In the genomic region with DNA sequence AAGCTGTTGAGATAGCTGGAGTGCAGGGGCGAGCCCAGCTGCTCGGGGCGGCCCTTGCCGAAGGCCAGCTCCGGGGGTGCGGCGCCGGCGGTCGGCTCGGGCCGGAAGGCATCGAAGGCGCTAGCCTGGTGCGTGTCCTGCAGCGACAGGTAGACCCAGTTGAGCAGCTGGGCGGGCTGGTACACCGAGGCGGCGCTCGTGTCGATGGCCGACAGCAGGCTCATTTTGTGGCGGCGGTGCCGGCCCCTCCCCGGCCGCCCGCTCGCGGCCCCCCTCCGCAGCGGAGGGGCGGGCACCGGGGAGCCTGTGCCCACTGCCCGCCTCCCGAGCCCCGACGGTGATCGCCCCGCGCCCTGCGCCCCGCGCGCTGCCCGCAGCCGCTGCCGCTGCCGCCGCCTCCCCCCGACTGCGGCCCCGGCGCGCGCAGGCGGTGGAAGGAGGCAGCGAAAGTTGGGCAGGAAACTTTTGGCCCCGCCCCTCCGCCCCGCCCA, we compare ENCODE assay signal across 8 cellular contexts. TPM values are rescaled to one million over a fixed set of nuclear protein-coding genes. Genes with fewer than 3 reads are reported as not detected.
DNase-seq lines count a peak whose midpoint lies in the region; ATAC-seq and TF ChIP-seq lines count a peak whose summit lies in the region.

A gene (minus strand): TSS at position 408 of the 491 bp plus-strand sequence. CDS start 184 bp downstream, at position 224.

- H3K36me3 ChIP-seq in CD8-positive, alpha-beta memory T cell (ENCODE audit: insufficient read depth, low read length) = no peaks in the 10 kb centered on the region
- H3K36me3 ChIP-seq in mucosa of stomach (ENCODE audit: control insufficient read depth, insufficient read depth, low read length) = no peaks in the 10 kb centered on the region
- H3K36me3 ChIP-seq in upper lobe of left lung = no peaks in the 10 kb centered on the region

- H3K9me3 ChIP-seq in CD8-positive, alpha-beta memory T cell (ENCODE audit: low read length) = no peaks in the 10 kb centered on the region
- H3K9me3 ChIP-seq in mucosa of stomach (ENCODE audit: control insufficient read depth, low read length) (no peaks in the 10 kb centered on the region), upper lobe of left lung (no peaks in the 10 kb centered on the region)

- peak within 1 kb of the TSS; percentile 78 for H3K4me3 ChIP-seq in CD8-positive, alpha-beta memory T cell (ENCODE audit: low read length)
- H3K4me3 ChIP-seq in mucosa of stomach (ENCODE audit: low read length) (peak within 1 kb of the TSS; percentile 74), upper lobe of left lung (peak within 1 kb of the TSS; percentile 78 to 96 (median 83))

- peak within 1 kb of the TSS; percentile 87 to 98 (median 93) for H3K4me3 Mint-ChIP-seq in CD8-positive, alpha-beta memory T cell
- H3K4me3 Mint-ChIP-seq in endothelial cell (ENCODE audit: unreplicated experiment) = peak within 1 kb of the TSS; percentile 97

- peaks cover 20% of the 10 kb centered on the region for H3K4me1 ChIP-seq in CD8-positive, alpha-beta memory T cell (ENCODE audit: insufficient read depth, low read length)
- H3K4me1 ChIP-seq in mucosa of stomach (ENCODE audit: control insufficient read depth, insufficient read depth, low read length) (peaks cover 45% of the 10 kb centered on the region), upper lobe of left lung (peaks cover 23 to 57% (median 32%) of the 10 kb centered on the region in 4 donors)

- TF ChIP-seq POLR2A in GM19193 (IDR thresholded peaks at IDR 0.05; ENCODE audit: extremely low read depth, insufficient read depth, insufficient read length) (peak; percentile 51), upper lobe of left lung (IDR thresholded peaks at IDR 0.05) (peak in 3 of 4 donors; percentile 61 to 71 (median 61))

- CTCF ChIA-PET in CD8-positive, alpha-beta memory T cell (lab: Charles Lee) = interaction anchor here (0.9 to 1.8 kb wide), 6 partner anchors 10 to 97 kb away, joined by 3 to 9 read pairs (median 4); no protein-coding TSS in a partner anchor

- peaks cover 23 to 28% (median 24%) of the 10 kb centered on the region in 3 donors for H3K4me1 Mint-ChIP-seq in CD8-positive, alpha-beta memory T cell
- peaks cover 38% of the 10 kb centered on the region for H3K4me1 Mint-ChIP-seq in endothelial cell (ENCODE audit: unreplicated experiment)

- H3K9ac ChIP-seq in mucosa of stomach (ENCODE audit: low read length) = peak within 1 kb of the TSS; percentile 69

- H3K36me3 Mint-ChIP-seq in CD8-positive, alpha-beta memory T cell = peaks cover 0 to 3% (median 0%) of the 10 kb centered on the region in 3 donors
- H3K36me3 Mint-ChIP-seq in endothelial cell (ENCODE audit: low read depth, unreplicated experiment) = peaks cover 28% of the 10 kb centered on the region

- H3K27me3 Mint-ChIP-seq in CD8-positive, alpha-beta memory T cell = peaks cover 0 to 4% of the 10 kb centered on the region in 2 donors
- peaks cover 22% of the 10 kb centered on the region for H3K27me3 Mint-ChIP-seq in endothelial cell (ENCODE audit: unreplicated experiment)

- no peak for DNase-seq in CD8-positive, alpha-beta memory T cell
- DNase-seq in endothelial cell (ENCODE audit: low spot score) (peak; percentile 42), upper lobe of left lung (peak in 1 of 2 donors; percentile 62), NCI-H1417 treated with DMSO at 0.1 percent for 48 hours (lab: John Stamatoyannopoulos, UW) (no peak)

- TF ChIP-seq CTCF in endothelial cell (IDR thresholded peaks at IDR 0.05; ENCODE audit: unreplicated experiment) (no peak), upper lobe of left lung (IDR thresholded peaks at IDR 0.05) (peak in 4 of 6 experiments; percentile 23 to 35 (median 30))

- H3K27ac ChIP-seq in CD8-positive, alpha-beta memory T cell (ENCODE audit: low read depth, low read length) = peak within 1 kb of the TSS; percentile 67
- H3K27ac ChIP-seq in upper lobe of left lung = peak within 1 kb of the TSS; percentile 88 to 95 (median 90)

- 0% methylated on average over 8 of the region's 62 CpGs; no CpG with 5 or more reads in 1 of the 2 donors for WGBS in upper lobe of left lung, 2 donors

- POLR2A ChIA-PET in CD8-positive, alpha-beta memory T cell (lab: Charles Lee) = no interaction called here

- H3K9me3 Mint-ChIP-seq in CD8-positive, alpha-beta memory T cell = no peaks in the 10 kb centered on the region
- no peaks in the 10 kb centered on the region for H3K9me3 Mint-ChIP-seq in endothelial cell (ENCODE audit: unreplicated experiment)

- ATAC-seq in HG03108 (IDR thresholded peaks at IDR 0.05; ENCODE audit: unreplicated experiment) = peak; percentile 23
- ATAC-seq in SK-N-SH treated with all-trans-retinoic acid at 6 μM for 48 hours = peak; percentile 1
- ATAC-seq in upper lobe of left lung (ENCODE audit: low FRiP score in 2 of 2) = peak in 1 of 2 donors; percentile 1

- peak within 1 kb of the TSS; percentile 11 to 93 (median 90) for H3K27ac Mint-ChIP-seq in CD8-positive, alpha-beta memory T cell
- H3K27ac Mint-ChIP-seq in endothelial cell (ENCODE audit: unreplicated experiment) = peak within 1 kb of the TSS; percentile 88

- no peaks in the 10 kb centered on the region for H3K27me3 ChIP-seq in CD8-positive, alpha-beta memory T cell (ENCODE audit: insufficient read depth, low read length, poor library complexity, severe bottlenecking)
- H3K27me3 ChIP-seq in mucosa of stomach (ENCODE audit: control insufficient read depth, insufficient read depth, low read length) (no peaks in the 10 kb centered on the region), upper lobe of left lung (no peaks in the 10 kb centered on the region)

- no peak for TF ChIP-seq EP300 in upper lobe of left lung (IDR thresholded peaks at IDR 0.05)

TF ChIP-seq in SK-N-SH treated with all-trans-retinoic acid at 6 μM for 48 hours, 23 proteins besides CTCF, POLR2A, EP300 and RAD21:
- no peak for TF ChIP-seq BACH2 (CRISPR knock-in tag; IDR thresholded peaks at IDR 0.05; ENCODE audit: borderline replicate concordance)
- no peak for TF ChIP-seq ZNF565 (CRISPR knock-in tag; conservative IDR thresholded peaks at IDR 0.05; ENCODE audit: low read depth)
- TF ChIP-seq ZNF70 (CRISPR knock-in tag; IDR thresholded peaks at IDR 0.05) = no peak
- TF ChIP-seq ZNF8 (CRISPR knock-in tag; IDR thresholded peaks at IDR 0.05) = no peak
- TF ChIP-seq OSR1 (CRISPR knock-in tag; IDR thresholded peaks at IDR 0.05) = no peak
- TF ChIP-seq, protein P1, sequence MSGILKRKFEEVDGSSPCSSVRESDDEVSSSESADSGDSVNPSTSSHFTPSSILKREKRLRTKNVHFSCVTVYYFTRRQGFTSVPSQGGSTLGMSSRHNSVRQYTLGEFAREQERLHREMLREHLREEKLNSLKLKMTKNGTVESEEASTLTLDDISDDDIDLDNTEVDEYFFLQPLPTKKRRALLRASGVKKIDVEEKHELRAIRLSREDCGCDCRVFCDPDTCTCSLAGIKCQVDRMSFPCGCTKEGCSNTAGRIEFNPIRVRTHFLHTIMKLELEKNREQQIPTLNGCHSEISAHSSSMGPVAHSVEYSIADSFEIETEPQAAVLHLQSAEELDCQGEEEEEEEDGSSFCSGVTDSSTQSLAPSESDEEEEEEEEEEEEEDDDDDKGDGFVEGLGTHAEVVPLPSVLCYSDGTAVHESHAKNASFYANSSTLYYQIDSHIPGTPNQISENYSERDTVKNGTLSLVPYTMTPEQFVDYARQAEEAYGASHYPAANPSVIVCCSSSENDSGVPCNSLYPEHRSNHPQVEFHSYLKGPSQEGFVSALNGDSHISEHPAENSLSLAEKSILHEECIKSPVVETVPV (CRISPR knock-in tag; IDR thresholded peaks at IDR 0.05) = no peak
- TF ChIP-seq TOX (CRISPR knock-in tag; IDR thresholded peaks at IDR 0.05; ENCODE audit: borderline replicate concordance) = no peak
- no peak for TF ChIP-seq GLIS3 (CRISPR knock-in tag; IDR thresholded peaks at IDR 0.05)

RNA-seq across cellular contexts. Expression of the gene that starts here (rescaled TPM):
- under 1 TPM; 0.83 to 1.00 TPM for total RNA-seq in CD8-positive, alpha-beta memory T cell
- polyA plus RNA-seq in CD8-positive, alpha-beta memory T cell = 1.4 TPM
- 60.0 TPM for total RNA-seq in endothelial cell (ENCODE audit: unreplicated experiment)
- total RNA-seq in upper lobe of left lung = 10 to 100 TPM; 12.6 to 45.7 (median 21.0) TPM

Comparison
In these comparisons a context has a peak if more than half of its experiments do, and no peak if none do; other contexts are left out.
1. RNA of the gene that starts here (total RNA-seq): 60.0 TPM in endothelial cell (single experiment) and 12.6 to 45.7 TPM in upper lobe of left lung; 0.83 to 1.00 TPM in CD8-positive, alpha-beta memory T cell; every median in the first group is over 4 times any median in the second.
2. Peak in every context shown above with its lines, with median percentiles within 50 percentile points of each other: H3K4me3 ChIP-seq.